Comparison of ENCODE assay signal across 13 cellular contexts in genomic region chr18:37450434-37451133, GRCh38.
DNase-seq lines count a peak whose midpoint lies in the region; ATAC-seq, FAIRE-seq and TF ChIP-seq lines count a peak whose summit lies in the region.
"Had no signal": no experiment of that assay in that cellular context is flagged by ENCODE, and none has a peak within 500 bp of the region (broad histone marks: within the 10 kb centered on the region; RNA-seq: fewer than 3 reads in every experiment).

No MANE protein-coding gene starts in this region.

- H2AK5ac ChIP-seq in mesendoderm (ENCODE audit: low read length) = no peak overlapping the region

- no peak for TF ChIP-seq POLR2A in GM12892 (IDR thresholded peaks at IDR 0.05; ENCODE audit: low read depth, low read length)

- no peaks in the 10 kb centered on the region for H3K79me1 ChIP-seq in mesendoderm (ENCODE audit: low read length)

- no peak overlapping the region for H3K27ac Mint-ChIP-seq in stimulated activated memory B cell treated with anti-CD40 and anti-IgM and Interleukin-4, amounts not matched to agents 10 μg/mL and 1 μg/mL and 100 μg/mL, for 72 hours
- no peak overlapping the region for H3K27ac Mint-ChIP-seq in stimulated activated naive CD8-positive, alpha-beta T cell treated with anti-CD3 and anti-CD28 coated beads, Interleukin-15, amount 100 ng/mL, for 72 hours
- H3K27ac Mint-ChIP-seq: memory B cell had no signal

- no peak overlapping the region for H3K9ac ChIP-seq in mesendoderm (ENCODE audit: low read length)

- H3K56ac ChIP-seq in mesendoderm (ENCODE audit: low read length) = no peak overlapping the region

- no peak for ATAC-seq in stimulated activated memory B cell treated with anti-CD40 and anti-IgM and Interleukin-4, amounts not matched to agents 10 μg/mL and 1 μg/mL and 100 μg/mL, for 72 hours
- no peak for ATAC-seq in activated T-cell treated with anti-CD3 and anti-CD28 coated beads, Interleukin-2, amount 50 U/mL, for 4 hours
- no peak for ATAC-seq in stimulated activated naive CD8-positive, alpha-beta T cell treated with anti-CD3 and anti-CD28 coated beads, Interleukin-15, amount 100 ng/mL, for 72 hours

- no peak overlapping the region for H2BK15ac ChIP-seq in mesendoderm (replicated peaks; ENCODE audit: low read depth)

- peak; percentile 91 for DNase-seq in DMS 273 (lab: John Stamatoyannopoulos, UW; ENCODE audit: unreplicated experiment)
- peak; percentile 83 for DNase-seq in NCI-H1105 (lab: John Stamatoyannopoulos, UW)
- peak; percentile 3 for DNase-seq in amniotic epithelial cell (ENCODE audit: low read depth)
- peak; percentile 93 for DNase-seq in mesendoderm
- no peak for DNase-seq in activated T-cell treated with anti-CD3 and anti-CD28 coated beads, Interleukin-2, amount 50 U/mL, for 4 hours
- DNase-seq in GM12892 (ENCODE audit: insufficient read length) = no peak
- no peak for DNase-seq in stimulated activated naive CD8-positive, alpha-beta T cell treated with anti-CD3 and anti-CD28 coated beads, Interleukin-15, amount 100 ng/mL, for 72 hours
- DNase-seq: aorta; esophagus squamous epithelium; NCI-H345; stimulated activated naive CD4-positive, alpha-beta T cell had no signal

- H4K5ac ChIP-seq in mesendoderm (ENCODE audit: low read length) = no peak overlapping the region

- H3K4me1 ChIP-seq in mesendoderm (ENCODE audit: control insufficient read depth, low read depth, low read length) = no peaks in the 10 kb centered on the region

- no peaks in the 10 kb centered on the region for H3K36me3 ChIP-seq in mesendoderm (ENCODE audit: control insufficient read depth, insufficient read depth, low read length)
- H3K36me3 ChIP-seq: esophagus squamous epithelium had no signal

- H3K18ac ChIP-seq in mesendoderm (ENCODE audit: low read length) = no peak overlapping the region

- H3K79me2 ChIP-seq in mesendoderm (ENCODE audit: control insufficient read depth, insufficient read depth, low read length) = no peaks in the 10 kb centered on the region

- WGBS in mesendoderm (ENCODE audit: extremely low coverage, insufficient coverage, low lambda C conversion rate) = no CpG with 5 or more reads among the region's 12 CpGs

- no peak overlapping the region for H3K4me2 ChIP-seq in mesendoderm (ENCODE audit: low read length)

- H3K4me3 ChIP-seq in mesendoderm (ENCODE audit: low read length) = no peak overlapping the region
- H3K4me3 ChIP-seq: esophagus squamous epithelium had no signal

- no peak for FAIRE-seq in GM12892 (lab: Jason Lieb, UNC)

- H2BK120ac ChIP-seq in mesendoderm (ENCODE audit: low read depth, low read length) = no peak overlapping the region

- no peak overlapping the region for H3K23ac ChIP-seq in mesendoderm (ENCODE audit: low read length)

- H3K9me3 Mint-ChIP-seq in stimulated activated memory B cell treated with anti-CD40 and anti-IgM and Interleukin-4, amounts not matched to agents 10 μg/mL and 1 μg/mL and 100 μg/mL, for 72 hours = peaks cover 2% of the 10 kb centered on the region
- no peaks in the 10 kb centered on the region for H3K9me3 Mint-ChIP-seq in activated T-cell treated with anti-CD3 and anti-CD28 coated beads, Interleukin-2, amount 50 U/mL, for 4 hours
- H3K9me3 Mint-ChIP-seq in stimulated activated naive CD8-positive, alpha-beta T cell treated with anti-CD3 and anti-CD28 coated beads, Interleukin-15, amount 100 ng/mL, for 72 hours = no peaks in the 10 kb centered on the region

- no peaks in the 10 kb centered on the region for H3K27me3 Mint-ChIP-seq in stimulated activated memory B cell treated with anti-CD40 and anti-IgM and Interleukin-4, amounts not matched to agents 10 μg/mL and 1 μg/mL and 100 μg/mL, for 72 hours
- peaks cover 3% of the 10 kb centered on the region for H3K27me3 Mint-ChIP-seq in activated T-cell treated with anti-CD3 and anti-CD28 coated beads, Interleukin-2, amount 50 U/mL, for 4 hours (ENCODE audit: low read depth)
- H3K27me3 Mint-ChIP-seq in stimulated activated naive CD8-positive, alpha-beta T cell treated with anti-CD3 and anti-CD28 coated beads, Interleukin-15, amount 100 ng/mL, for 72 hours = peaks cover 8% of the 10 kb centered on the region

- H3K27ac ChIP-seq in mesendoderm (ENCODE audit: low read depth, low read length) = no peak overlapping the region
- H3K27ac ChIP-seq: esophagus squamous epithelium had no signal

- H4K8ac ChIP-seq in mesendoderm (ENCODE audit: low read depth, low read length) = no peak overlapping the region

- no peaks in the 10 kb centered on the region for H3K4me1 Mint-ChIP-seq in stimulated activated memory B cell treated with anti-CD40 and anti-IgM and Interleukin-4, amounts not matched to agents 10 μg/mL and 1 μg/mL and 100 μg/mL, for 72 hours
- H3K4me1 Mint-ChIP-seq in activated T-cell treated with anti-CD3 and anti-CD28 coated beads, Interleukin-2, amount 50 U/mL, for 4 hours (ENCODE audit: low read depth) = no peaks in the 10 kb centered on the region
- no peaks in the 10 kb centered on the region for H3K4me1 Mint-ChIP-seq in stimulated activated naive CD8-positive, alpha-beta T cell treated with anti-CD3 and anti-CD28 coated beads, Interleukin-15, amount 100 ng/mL, for 72 hours

- no peaks in the 10 kb centered on the region for H3K36me3 Mint-ChIP-seq in stimulated activated memory B cell treated with anti-CD40 and anti-IgM and Interleukin-4, amounts not matched to agents 10 μg/mL and 1 μg/mL and 100 μg/mL, for 72 hours
- H3K36me3 Mint-ChIP-seq in activated T-cell treated with anti-CD3 and anti-CD28 coated beads, Interleukin-2, amount 50 U/mL, for 4 hours (ENCODE audit: insufficient read depth) = no peaks in the 10 kb centered on the region

- no peak overlapping the region for H2BK5ac ChIP-seq in mesendoderm (ENCODE audit: low read length)

- H3K4ac ChIP-seq in mesendoderm (ENCODE audit: low read depth, low read length) = no peak overlapping the region

- no peak overlapping the region for H3K4me3 Mint-ChIP-seq in stimulated activated memory B cell treated with anti-CD40 and anti-IgM and Interleukin-4, amounts not matched to agents 10 μg/mL and 1 μg/mL and 100 μg/mL, for 72 hours
- H3K4me3 Mint-ChIP-seq in activated T-cell treated with anti-CD3 and anti-CD28 coated beads, Interleukin-2, amount 50 U/mL, for 4 hours = no peak overlapping the region
- no peak overlapping the region for H3K4me3 Mint-ChIP-seq in stimulated activated naive CD8-positive, alpha-beta T cell treated with anti-CD3 and anti-CD28 coated beads, Interleukin-15, amount 100 ng/mL, for 72 hours
- H3K4me3 Mint-ChIP-seq: memory B cell had no signal

- no peaks in the 10 kb centered on the region for H3K27me3 ChIP-seq in mesendoderm (ENCODE audit: insufficient read depth, low read length, poor library complexity)

Comparison
In these comparisons a context has a peak if more than half of its experiments do, and no peak if none do; other contexts are left out.
1. DNase-seq: peak in DMS 273 (single experiment), NCI-H1105 (single experiment), amniotic epithelial cell (single experiment) and mesendoderm (single experiment); none in activated T-cell treated with anti-CD3 and anti-CD28 coated beads, Interleukin-2, amount 50 U/mL, for 4 hours (single experiment), GM12892 (single experiment) and stimulated activated naive CD8-positive, alpha-beta T cell treated with anti-CD3 and anti-CD28 coated beads, Interleukin-15, amount 100 ng/mL, for 72 hours (0 of 2).